25 cellular contexts compared by ENCODE assay signal in genomic region chr10:23457632-23458417, GRCh38.
"Had no signal": no experiment of that assay in that cellular context is flagged by ENCODE, and none has a peak within 500 bp of the region (broad histone marks: within the 10 kb centered on the region; RNA-seq: fewer than 3 reads in every experiment).

No MANE protein-coding gene starts in this region.

- H3K27me3 Mint-ChIP-seq: activated CD4-positive, alpha-beta T cell treated with anti-CD3 and anti-CD28 coated beads, Interleukin-2, amount 10 ng/mL, durations not matched to agents 24 days and 14 days; activated naive CD8-positive, alpha-beta T cell; activated T-helper 17 cell treated with anti-CD3 and anti-CD28 coated beads, Interleukin-2, amount 50 U/mL, for 72 hours had no signal

- H2AFZ ChIP-seq: PC-9 had no signal

- ATAC-seq: activated T-cell treated with anti-CD3 and anti-CD28 coated beads, Interleukin-2, amount 50 U/mL, for 4 hours; activated T-helper 17 cell treated with anti-CD3 and anti-CD28 coated beads, Interleukin-2, amount 50 U/mL, for 72 hours; WTC11 had no signal

- H3K9me3 Mint-ChIP-seq: activated naive CD4-positive, alpha-beta T cell treated with anti-CD3 and anti-CD28 coated beads for 36 hours; activated T-cell treated with anti-CD3 and anti-CD28 coated beads, Interleukin-2, amount 50 U/mL, for 4 hours; activated T-helper 17 cell treated with anti-CD3 and anti-CD28 coated beads, Interleukin-2, amount 50 U/mL, for 72 hours; T-helper 1 cell treated with Interleukin-12 subunit alpha and Interleukin-12 subunit beta and Interleukin-4 antibody, amounts not matched to agents 30 μg/mL and 1 μg/mL, for 36 hours had no signal

- H3K27me3 ChIP-seq: brain microvascular endothelial cell, cardiac muscle cell, MG63 had no signal

- H3K4me2 ChIP-seq: PC-9 had no signal

- H3K27ac Mint-ChIP-seq: activated CD4-positive, alpha-beta T cell treated with anti-CD3 and anti-CD28 coated beads, Interleukin-2, amount 10 ng/mL, durations not matched to agents 24 days and 14 days; activated naive CD4-positive, alpha-beta T cell treated with anti-CD3 and anti-CD28 coated beads for 36 hours; activated naive CD8-positive, alpha-beta T cell; activated T-helper 17 cell treated with anti-CD3 and anti-CD28 coated beads, Interleukin-2, amount 50 U/mL, for 72 hours; T-helper 1 cell treated with Interleukin-12 subunit alpha and Interleukin-12 subunit beta and Interleukin-4 antibody, amounts not matched to agents 30 μg/mL and 1 μg/mL, for 36 hours; WTC11 had no signal

- H3K36me3 ChIP-seq: brain microvascular endothelial cell, cardiac muscle cell, MG63 had no signal

- H3K4me1 Mint-ChIP-seq: activated T-helper 17 cell treated with anti-CD3 and anti-CD28 coated beads, Interleukin-2, amount 50 U/mL, for 72 hours had no signal

- H3K4me3 ChIP-seq: cardiac muscle cell, MG63, PC-9 had no signal

- H3K27ac ChIP-seq: brain microvascular endothelial cell, cardiac muscle cell, PC-9 had no signal

- H3K4me3 Mint-ChIP-seq: activated CD4-positive, alpha-beta T cell treated with anti-CD3 and anti-CD28 coated beads, Interleukin-2, amount 10 ng/mL, durations not matched to agents 24 days and 14 days; activated naive CD4-positive, alpha-beta T cell treated with anti-CD3 and anti-CD28 coated beads for 36 hours; activated naive CD8-positive, alpha-beta T cell; activated T-cell treated with anti-CD3 and anti-CD28 coated beads, Interleukin-2, amount 50 U/mL, for 4 hours; activated T-helper 17 cell treated with anti-CD3 and anti-CD28 coated beads, Interleukin-2, amount 50 U/mL, for 72 hours; T-helper 1 cell treated with Interleukin-12 subunit alpha and Interleukin-12 subunit beta and Interleukin-4 antibody, amounts not matched to agents 30 μg/mL and 1 μg/mL, for 36 hours; WTC11 had no signal

- H3K9me3 ChIP-seq: MG63 had no signal

- DNase-seq: activated CD4-positive, alpha-beta T cell treated with anti-CD3 and anti-CD28 coated beads for 1 hour; activated CD4-positive, alpha-beta T cell treated with anti-CD3 and anti-CD28 coated beads, Interleukin-2, amount 10 ng/mL, durations not matched to agents 24 days and 14 days; activated CD4-positive, alpha-beta T cell treated with anti-CD3 and anti-CD28 coated beads, Interleukin-2, amount 50 U/mL, for 48 hours; activated CD8-positive, alpha-beta memory T cell treated with anti-CD3 and anti-CD28 coated beads for 24 hours; activated gamma-delta T cell; activated naive CD4-positive, alpha-beta T cell treated with anti-CD3 and anti-CD28 coated beads for 36 hours; activated T-cell treated with anti-CD3 and anti-CD28 coated beads, Interleukin-2, amount 50 U/mL, for 4 hours; brain microvascular endothelial cell; cerebellar nuclear complex; MG63; MV-4-11; NCI-H1105 treated with DMSO at 0.1 percent for 48 hours; NCI-H1436 treated with DMSO at 0.1 percent for 48 hours; NCI-H187; NCI-H2081 treated with DMSO at 0.1 percent for 48 hours; NCI-H446; NCI-H524; PC-9; SHP77 treated with DMSO at 0.1 percent for 48 hours; T-helper 9 cell had no signal

- H3K36me3 Mint-ChIP-seq: activated naive CD8-positive, alpha-beta T cell had no signal
